1 cellular context compared by ENCODE assay signal in the genomic region with DNA sequence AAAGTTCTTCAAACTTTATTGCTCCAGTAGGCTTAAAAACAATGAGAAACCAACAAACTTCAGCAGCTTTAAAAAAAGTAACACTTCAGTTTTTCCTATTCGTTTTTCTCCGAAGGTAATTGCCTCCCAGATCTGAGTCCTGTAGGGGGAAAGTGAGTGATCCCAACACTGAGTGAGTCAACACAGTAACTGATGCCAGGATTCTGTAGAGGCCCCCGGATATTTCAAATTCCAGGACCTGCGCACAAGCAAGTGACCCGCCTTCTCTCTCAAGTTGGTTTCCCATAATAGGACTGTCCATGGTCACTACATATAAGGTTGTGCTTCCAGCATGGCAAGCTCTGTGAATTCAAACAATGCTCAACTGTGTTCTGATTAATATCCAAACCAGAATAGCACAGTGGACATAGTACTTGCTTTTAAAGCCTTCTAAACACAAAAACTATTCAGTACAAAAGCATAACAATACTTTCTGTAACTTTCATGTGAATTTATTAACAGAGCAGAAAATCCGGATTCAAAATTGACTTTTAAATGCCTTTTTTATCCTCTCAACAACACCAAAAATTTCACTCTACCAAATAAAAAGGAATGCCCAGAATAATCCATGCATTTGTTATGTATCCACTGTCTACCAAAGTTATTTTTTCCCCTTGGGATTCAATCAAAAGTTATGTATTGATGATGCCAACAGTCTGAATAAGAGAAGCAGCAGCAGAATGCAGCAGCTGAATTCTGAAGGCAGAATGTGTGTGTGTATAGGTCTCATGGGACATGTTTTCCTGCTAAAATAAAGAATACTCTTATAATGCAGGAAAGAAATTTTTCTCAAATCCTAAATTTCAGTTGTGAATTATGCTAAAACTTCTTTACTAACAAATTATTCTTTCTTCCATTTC.
TF ChIP-seq lines count a peak whose summit lies in the region.

Gene DMD, minus strand, starts transcription at position 194 of the 899 bp plus-strand sequence. CDS start 237 bp downstream, outside the sequence.

TF ChIP-seq in K562, 482 proteins besides CTCF, POLR2A, EP300 and RAD21 (continued from another document):
- TF ChIP-seq AFF4 (CRISPR knock-in tag; IDR thresholded peaks at IDR 0.05) (no peak), CHD2 (IDR thresholded peaks at IDR 0.05; ENCODE audit: low read depth, low read length) (no peak), PBX2 (CRISPR knock-in tag; IDR thresholded peaks at IDR 0.05; ENCODE audit: low read depth) (no peak), PBX2 (tag; conservative IDR thresholded peaks at IDR 0.05; ENCODE audit: low read depth) (no peak), SAP30 (IDR thresholded peaks at IDR 0.05; ENCODE audit: borderline replicate concordance, insufficient read depth, low read depth, low read length, poor library complexity, severe bottlenecking) (no peak), CHAMP1 (IDR thresholded peaks at IDR 0.05) (no peak), ILK (tag; IDR thresholded peaks at IDR 0.05; ENCODE audit: borderline replicate concordance, low read depth) (no peak), FUS (optimal IDR thresholded peaks at IDR 0.05; ENCODE audit: low read depth, low read length) (no peak), MYBL2 (IDR thresholded peaks at IDR 0.05; ENCODE audit: low read depth) (no peak), MYBL2 (CRISPR knock-in tag; IDR thresholded peaks at IDR 0.05; ENCODE audit: borderline replicate concordance) (no peak), TARDBP (IDR thresholded peaks at IDR 0.05) (no peak), HOXB6 (CRISPR knock-in tag; IDR thresholded peaks at IDR 0.05; ENCODE audit: borderline replicate concordance) (no peak), TEAD1 (CRISPR knock-in tag; IDR thresholded peaks at IDR 0.05) (no peak)
TF ChIP-seq in K562: peak in this region for 0.
